In the genomic region with DNA sequence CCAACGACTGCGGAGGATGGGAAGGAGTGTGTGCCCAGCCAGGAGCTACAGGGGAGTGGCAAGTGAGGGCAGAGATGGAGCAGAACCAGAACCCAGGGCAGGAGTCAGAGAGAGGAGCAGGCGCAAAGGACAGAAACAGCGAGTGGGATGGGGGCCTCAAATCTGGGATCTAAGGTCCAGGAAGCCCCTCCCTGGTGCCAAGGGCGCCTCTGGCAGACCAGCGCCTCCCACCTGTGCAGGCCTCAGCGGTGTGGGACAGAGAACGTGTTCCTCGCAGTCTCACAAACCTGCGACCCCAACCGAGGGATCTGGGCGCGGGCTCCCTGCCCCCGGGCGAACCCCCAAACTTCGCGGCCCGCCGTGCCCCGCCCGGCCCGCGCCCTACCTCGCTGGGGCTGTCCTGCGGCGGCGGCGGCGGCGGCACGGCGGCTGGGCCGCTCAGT, we compare ENCODE assay signal across 8 cellular contexts. TPM values are rescaled to one million over a fixed set of nuclear protein-coding genes. Genes with fewer than 3 reads are reported as not detected.
DNase-seq lines count a peak whose midpoint lies in the region; ATAC-seq and TF ChIP-seq lines count a peak whose summit lies in the region.

No MANE protein-coding gene starts in this region.

- TF ChIP-seq POLR2A in body of pancreas (IDR thresholded peaks at IDR 0.05): no peak
- no peak for TF ChIP-seq POLR2A in lower leg skin (IDR thresholded peaks at IDR 0.05)
- no peak for TF ChIP-seq POLR2A in transverse colon (IDR thresholded peaks at IDR 0.05)

- TF ChIP-seq EP300 in transverse colon (IDR thresholded peaks at IDR 0.05; ENCODE audit: low read depth): no peak

- H3K27ac ChIP-seq in DOHH2 (ENCODE audit: low read depth, low read length) (no peak overlapping the region), body of pancreas (peak overlapping the region; percentile 75 to 91 (median 80)), transverse colon (peak overlapping the region; percentile 90 to 97 (median 94))

- WGBS in body of pancreas, 2 donors: 5 to 26% methylated on average over 4 to 30 of the region's 33 CpGs
- 3 to 5% methylated on average over 9 to 24 of the region's 33 CpGs for WGBS in lower leg skin, 2 donors
- WGBS in transverse colon (ENCODE audit: low coverage in 1 of 2), 2 donors: 15 to 80% methylated on average over 1 to 8 of the region's 33 CpGs

- no peaks in the 10 kb centered on the region for H3K9me2 ChIP-seq in DOHH2 (replicated peaks; ENCODE audit: control insufficient read depth, low read length)

- H3K4me1 ChIP-seq in DOHH2 (ENCODE audit: control insufficient read depth, low read length) (peaks cover 15% of the 10 kb centered on the region), body of pancreas (peaks cover 64% of the 10 kb centered on the region), transverse colon (peaks cover 9 to 41% (median 26%) of the 10 kb centered on the region in 4 donors)

- H3K79me2 ChIP-seq in DOHH2 (ENCODE audit: control insufficient read depth, low read length): no peaks in the 10 kb centered on the region

- ATAC-seq in HG02981 (IDR thresholded peaks at IDR 0.05; ENCODE audit: unreplicated experiment) (peak; percentile 25), body of pancreas (peak; percentile 16), GM18907 (IDR thresholded peaks at IDR 0.05; ENCODE audit: unreplicated experiment) (no peak)

- H3K4me2 ChIP-seq in DOHH2 (ENCODE audit: low read length): peak overlapping the region; percentile 65

- DNase-seq in body of pancreas (peak in 1 of 4 donors; percentile 35), lower leg skin (ENCODE audit: low spot score in 2 of 2) (no peak), transverse colon (no peak), NCI-H1436 treated with DMSO at 0.1 percent for 48 hours (lab: John Stamatoyannopoulos, UW) (no peak), middle frontal gyrus (ENCODE audit: extremely low spot score, low spot score) (no peak)

- no peaks in the 10 kb centered on the region for H3K9me3 ChIP-seq in DOHH2 (ENCODE audit: control insufficient read depth, insufficient read depth, low read length)
- no peaks in the 10 kb centered on the region for H3K9me3 ChIP-seq in body of pancreas
- H3K9me3 ChIP-seq in transverse colon: no peaks in the 10 kb centered on the region

- H3K27me3 ChIP-seq in DOHH2 (ENCODE audit: control insufficient read depth, low read length): peaks cover 38% of the 10 kb centered on the region
- H3K27me3 ChIP-seq in body of pancreas: no peaks in the 10 kb centered on the region
- H3K27me3 ChIP-seq in transverse colon: no peaks in the 10 kb centered on the region

- H3F3A ChIP-seq in DOHH2 (ENCODE audit: control insufficient read depth, insufficient read depth): 0 out of 2 replicates have a peak, but pooled peaks cover 11% of the 10 kb centered on the region

- in situ Hi-C loops in transverse colon (cut with MboI; ENCODE audit: low pct_ligation_motif_present in 1 of 4, low pct_unique_long_range_greater_than_20kb in 1 of 4, low sequenced_read_pairs in 3 of 4): no loop called here

- TF ChIP-seq CTCF in DOHH2 (IDR thresholded peaks at IDR 0.05; ENCODE audit: low read depth, low read length, poor library complexity, severe bottlenecking) (no peak), body of pancreas (IDR thresholded peaks at IDR 0.05) (no peak), lower leg skin (IDR thresholded peaks at IDR 0.05) (no peak), transverse colon (IDR thresholded peaks at IDR 0.05) (no peak)

- intact Hi-C loops in body of pancreas (cut with DNase I): no loop called here
- intact Hi-C loops in lower leg skin (cut with DNase I; ENCODE audit: low total_unique reads): no loop called here
- intact Hi-C loops in transverse colon (cut with DNase I; ENCODE audit: low total_unique reads): no loop called here

- H4K20me1 ChIP-seq in DOHH2 (ENCODE audit: control insufficient read depth, insufficient read depth, low read depth, low read length): no peaks in the 10 kb centered on the region; the same call in 1 of the 2 replicates

- H3K4me3 ChIP-seq in DOHH2 (ENCODE audit: low read length) (peak overlapping the region; percentile 68), body of pancreas (peak overlapping the region in 1 of 2 donors; percentile 42), lower leg skin (ENCODE audit: low read depth, poor library complexity, severe bottlenecking) (peak overlapping the region; percentile 49), transverse colon (peak overlapping the region; percentile 41 to 97 (median 80))

- peaks cover 10% of the 10 kb centered on the region for H3K36me3 ChIP-seq in DOHH2 (ENCODE audit: control insufficient read depth, low read length)
- H3K36me3 ChIP-seq in body of pancreas (replicated peaks in 1 of 2; ENCODE audit: insufficient read depth in 1 of 2, low read depth in 2 of 2): no peaks in the 10 kb centered on the region
- no peaks in the 10 kb centered on the region for H3K36me3 ChIP-seq in transverse colon

RNA-seq across cellular contexts. Expression of a gene that starts 0.3 kb away (rescaled TPM):
- total RNA-seq in body of pancreas: 10 to 100 TPM; 16.6 to 24.7 TPM
- 10 to 100 TPM; 25.5 to 46.7 (median 29.2) TPM for total RNA-seq in lower leg skin
- 100 to 1,000 TPM in 1 of 4 donors, 10 to 100 TPM in 3; 22.4 to 382 (median 63.6) TPM for total RNA-seq in transverse colon

RNA-seq across cellular contexts. Expression of a gene that starts 6.9 kb away (rescaled TPM):
- total RNA-seq in body of pancreas (10 to 100 TPM; 35.9 to 54.5 TPM), lower leg skin (10 to 100 TPM; 35.0 to 69.4 (median 51.9) TPM), transverse colon (100 to 1,000 TPM in 2 of 4 donors, 10 to 100 TPM in 2; 34.4 to 119 (median 99.7) TPM)

RNA-seq across cellular contexts. Expression of a gene that starts 7.9 kb away (rescaled TPM):
- 10 to 100 TPM; 15.5 to 16.1 TPM for total RNA-seq in body of pancreas
- total RNA-seq in lower leg skin: 10 to 100 TPM in 1 of 4 donors, 1 to 10 TPM in 3; 2.2 to 14.8 (median 5.0) TPM
- total RNA-seq in transverse colon: 10 to 100 TPM in 2 of 4 donors, 1 to 10 TPM in 2; 2.0 to 11.3 (median 7.7) TPM

RNA-seq across cellular contexts. Expression of a gene that starts 11.8 kb away (rescaled TPM):
- total RNA-seq in body of pancreas (not detected), lower leg skin (not detected), transverse colon (not detected)

RNA-seq across cellular contexts. Expression of a gene that starts 16.4 kb away (rescaled TPM):
- total RNA-seq in body of pancreas: 10 to 100 TPM; 31.1 to 40.2 TPM
- 10 to 100 TPM; 16.2 to 44.2 (median 30.5) TPM for total RNA-seq in lower leg skin
- total RNA-seq in transverse colon: 100 to 1,000 TPM; 165 to 426 (median 250) TPM
